1 cellular context compared by ENCODE assay signal in genomic region chr17:7357381-7357780, GRCh38.
TF ChIP-seq lines count a peak whose summit lies in the region.

No MANE protein-coding gene starts in this region.

TF ChIP-seq in HEK293, 187 proteins besides CTCF, POLR2A, EP300 and RAD21 (continued from another document):
- TF ChIP-seq ZNF513 (tag by site-specific recombination; IDR thresholded peaks at IDR 0.05) (peak; percentile 90), ZNF660 (tag by site-specific recombination; IDR thresholded peaks at IDR 0.05) (no peak)
